8 cellular contexts compared by ENCODE assay signal in genomic region chr20:6636209-6637159, GRCh38.
DNase-seq lines count a peak whose midpoint lies in the region; ATAC-seq and TF ChIP-seq lines count a peak whose summit lies in the region.

No MANE protein-coding gene starts in this region.

- no peak for TF ChIP-seq EP300 in upper lobe of left lung (IDR thresholded peaks at IDR 0.05)

- TF ChIP-seq CTCF in astrocyte of the cerebellum (IDR thresholded peaks at IDR 0.05; ENCODE audit: low read depth, low read length, missing control alignments) (peak; percentile 69), upper lobe of left lung (IDR thresholded peaks at IDR 0.05) (peak in 5 of 6 experiments; percentile 18 to 74 (median 67))

- no peak overlapping the region for H3K27ac ChIP-seq in upper lobe of left lung

- H3K27me3 ChIP-seq in upper lobe of left lung, result no peaks in the 10 kb centered on the region

- no peaks in the 10 kb centered on the region for H3K9me3 ChIP-seq in upper lobe of left lung

- H3K4me1 ChIP-seq in upper lobe of left lung, result peaks cover 0 to 10% (median 2%) of the 10 kb centered on the region in 4 donors

- H3K4me3 ChIP-seq in astrocyte of the cerebellum (ENCODE audit: low read depth, low read length) (no peak overlapping the region), upper lobe of left lung (no peak overlapping the region)

- in situ Hi-C loops in astrocyte of the cerebellum (cut with HindIII; ENCODE audit: low sequenced_read_pairs), result no loop called here

- H3K36me3 ChIP-seq in upper lobe of left lung, result no peaks in the 10 kb centered on the region

- 42 to 47% methylated on average over 8 of the region's 8 CpGs for WGBS in upper lobe of left lung, 2 donors

- no peak for TF ChIP-seq POLR2A in upper lobe of left lung (IDR thresholded peaks at IDR 0.05)

- peak; percentile 74 to 89 for ATAC-seq in upper lobe of left lung (ENCODE audit: low FRiP score in 2 of 2)

- DNase-seq in NCI-H2081 (lab: John Stamatoyannopoulos, UW) (peak; percentile 30 to 52), NCI-H2081 treated with DMSO at 0.1 percent for 48 hours (lab: John Stamatoyannopoulos, UW) (no peak), NCI-H1694 (lab: John Stamatoyannopoulos, UW) (peak; percentile 13), astrocyte of the cerebellum (ENCODE audit: low read depth) (peak; percentile 59), islet precursor cell (peak; percentile 61), upper lobe of left lung (peak in 1 of 2 donors; percentile 28)
- no peak for DNase-seq in stimulated activated naive CD4-positive, alpha-beta T cell (lab: John Stamatoyannopoulos, UW)
- DNase-seq in activated CD4-positive, alpha-beta T cell treated with anti-CD3 and anti-CD28 coated beads, Interleukin-2, amount 50 U/mL, for 4 hours, result no peak

Comparison
In these comparisons a context has a peak if more than half of its experiments do, and no peak if none do; other contexts are left out.
1. DNase-seq: peak in NCI-H2081 (2 of 2), NCI-H1694 (single experiment), astrocyte of the cerebellum (single experiment) and islet precursor cell (single experiment); none in NCI-H2081 treated with DMSO at 0.1 percent for 48 hours (single experiment), stimulated activated naive CD4-positive, alpha-beta T cell (0 of 6) and activated CD4-positive, alpha-beta T cell treated with anti-CD3 and anti-CD28 coated beads, Interleukin-2, amount 50 U/mL, for 4 hours (0 of 2).